Comparison of ENCODE assay signal across 8 cellular contexts in the genomic region with DNA sequence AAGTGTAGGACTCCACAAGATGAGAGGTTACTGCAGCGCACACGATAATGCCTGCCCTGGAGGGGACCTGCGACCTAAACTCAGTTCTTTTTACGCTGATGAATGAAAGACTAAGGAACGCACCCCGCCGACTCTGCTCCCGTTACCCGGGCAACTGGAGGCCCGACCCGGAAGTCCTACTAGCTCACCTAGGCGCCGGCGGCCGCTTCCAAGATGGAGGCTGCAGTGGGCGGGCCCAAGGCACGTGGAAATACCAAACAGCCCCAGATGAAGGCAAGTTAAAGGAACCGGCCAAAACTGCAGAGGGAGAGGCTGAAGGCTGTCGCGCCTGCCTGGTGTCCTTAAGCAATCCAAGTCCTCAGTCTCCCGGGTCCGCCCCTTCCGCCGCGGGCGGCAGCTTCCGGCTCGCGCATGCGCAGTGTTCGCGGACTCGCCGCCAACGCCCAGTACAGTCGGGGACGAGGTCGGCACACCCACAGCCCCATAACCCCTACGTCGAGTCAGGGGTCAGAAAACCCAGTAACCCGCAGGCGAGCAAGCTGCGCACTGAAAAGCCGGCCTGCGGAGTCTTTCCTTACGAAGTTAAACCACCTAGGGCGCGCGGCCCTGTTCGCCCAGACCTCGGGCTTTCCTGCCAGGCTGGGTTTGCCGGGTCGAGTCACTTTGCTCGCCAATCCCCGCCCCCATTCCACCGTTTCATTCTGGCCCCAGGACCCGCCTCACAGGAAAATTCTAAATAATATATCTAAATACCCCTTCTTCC. TPM values are rescaled to one million over a fixed set of nuclear protein-coding genes. Genes with fewer than 3 reads are reported as not detected.
DNase-seq lines count a peak whose midpoint lies in the region; ATAC-seq, FAIRE-seq and TF ChIP-seq lines count a peak whose summit lies in the region.

A gene with protein sequence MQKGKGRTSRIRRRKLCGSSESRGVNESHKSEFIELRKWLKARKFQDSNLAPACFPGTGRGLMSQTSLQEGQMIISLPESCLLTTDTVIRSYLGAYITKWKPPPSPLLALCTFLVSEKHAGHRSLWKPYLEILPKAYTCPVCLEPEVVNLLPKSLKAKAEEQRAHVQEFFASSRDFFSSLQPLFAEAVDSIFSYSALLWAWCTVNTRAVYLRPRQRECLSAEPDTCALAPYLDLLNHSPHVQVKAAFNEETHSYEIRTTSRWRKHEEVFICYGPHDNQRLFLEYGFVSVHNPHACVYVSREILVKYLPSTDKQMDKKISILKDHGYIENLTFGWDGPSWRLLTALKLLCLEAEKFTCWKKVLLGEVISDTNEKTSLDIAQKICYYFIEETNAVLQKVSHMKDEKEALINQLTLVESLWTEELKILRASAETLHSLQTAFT (minus strand): TSS at position 368 of the 763 bp plus-strand sequence. CDS start 1,638 bp downstream, outside the sequence.

- FAIRE-seq in TTC549 (lab: Jason Lieb, UNC): peak; percentile 91

- H3K27ac ChIP-seq in 22Rv1 (peak within 1 kb of the TSS; percentile 95), body of pancreas (peak within 1 kb of the TSS; percentile 73 to 95 (median 91)), iPS DF 6.9 (ENCODE audit: low read length) (no peak within 1 kb of the TSS)

- peaks cover 12 to 16% of the 10 kb centered on the region in 2 donors for H3K36me3 ChIP-seq in body of pancreas (replicated peaks in 1 of 2; ENCODE audit: insufficient read depth in 1 of 2, low read depth in 2 of 2)
- peaks cover 15% of the 10 kb centered on the region for H3K36me3 ChIP-seq in iPS DF 6.9 (ENCODE audit: control insufficient read depth, insufficient read depth, low read length)

- H3K4me1 ChIP-seq in body of pancreas (peaks cover 25% of the 10 kb centered on the region), iPS DF 6.9 (ENCODE audit: control insufficient read depth, insufficient read depth, low read length) (no peaks in the 10 kb centered on the region)

- intact Hi-C loops in body of pancreas (cut with DNase I): no loop called here

- TF ChIP-seq CTCF in 22Rv1 (IDR thresholded peaks at IDR 0.05): no peak
- no peak for TF ChIP-seq CTCF in body of pancreas (IDR thresholded peaks at IDR 0.05)

- peak; percentile 80 for ATAC-seq in GM18520 (IDR thresholded peaks at IDR 0.05; ENCODE audit: unreplicated experiment)
- peak; percentile 81 for ATAC-seq in HG03064 (IDR thresholded peaks at IDR 0.05; ENCODE audit: low read depth, unreplicated experiment)
- peak; percentile 94 for ATAC-seq in body of pancreas

- H3K27me3 ChIP-seq in body of pancreas: no peaks in the 10 kb centered on the region
- no peaks in the 10 kb centered on the region for H3K27me3 ChIP-seq in iPS DF 6.9 (ENCODE audit: control insufficient read depth, insufficient read depth, low read length)

- no peaks in the 10 kb centered on the region for H3K9me3 ChIP-seq in body of pancreas
- H3K9me3 ChIP-seq in iPS DF 6.9 (ENCODE audit: control insufficient read depth, insufficient read depth, low read length): no peaks in the 10 kb centered on the region

- 0 to 1% methylated on average over 16 to 57 of the region's 57 CpGs for WGBS in body of pancreas, 2 donors
- no CpG with 5 or more reads among the region's 57 CpGs for WGBS in iPS DF 6.9 (ENCODE audit: insufficient coverage, insufficient read length)

- TF ChIP-seq POLR2A in body of pancreas (IDR thresholded peaks at IDR 0.05): peak; percentile 67 to 92 (median 90)

- DNase-seq in NCI-H2107 treated with DMSO at 0.1 percent for 48 hours (lab: John Stamatoyannopoulos, UW; ENCODE audit: unreplicated experiment) (peak; percentile 97), body of pancreas (peak; percentile 90 to 92 (median 91)), iPS DF 6.9 (ENCODE audit: low read depth, low spot score) (peak; percentile 83), skeletal muscle cell (ENCODE audit: low read depth) (peak; percentile 75)

- H3K4me3 ChIP-seq in body of pancreas (peak within 1 kb of the TSS; percentile 56 to 96), iPS DF 6.9 (ENCODE audit: low read length) (peak within 1 kb of the TSS; percentile 88), skeletal muscle cell (ENCODE audit: low read depth, low read length) (peak within 1 kb of the TSS; percentile 95)

RNA-seq across cellular contexts. Expression of the gene that starts here (rescaled TPM):
- 10 to 100 TPM in 1 of 2 donors, 1 to 10 TPM in 1; 9.9 to 32.3 TPM for total RNA-seq in body of pancreas
